Comparison of ENCODE assay signal across 24 cellular contexts in the genomic region with DNA sequence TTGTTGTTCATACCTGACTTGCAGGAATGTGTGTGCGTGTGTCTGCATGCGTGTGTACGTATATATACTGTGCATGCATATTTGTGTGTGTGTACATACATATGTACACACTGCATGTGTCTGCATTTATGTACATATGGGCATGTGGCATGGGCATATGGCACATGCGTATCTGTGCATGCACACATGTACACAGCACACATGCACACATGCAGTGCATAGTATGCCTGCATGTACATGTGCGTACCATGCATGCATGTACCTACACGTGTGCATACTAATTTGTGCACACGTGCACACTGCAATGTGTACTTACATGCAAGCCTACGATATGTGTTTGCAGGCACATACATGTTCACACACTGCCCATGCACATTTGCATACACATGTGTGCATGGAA. TPM values are rescaled to one million over a fixed set of nuclear protein-coding genes. Genes with fewer than 3 reads are reported as not detected.
DNase-seq lines count a peak whose midpoint lies in the region; ATAC-seq, FAIRE-seq and TF ChIP-seq lines count a peak whose summit lies in the region.
"Had no signal": no experiment of that assay in that cellular context is flagged by ENCODE, and none has a peak within 500 bp of the region (broad histone marks: within the 10 kb centered on the region; RNA-seq: fewer than 3 reads in every experiment).

No MANE protein-coding gene starts in this region.

- no peak overlapping the region for H3K4me2 ChIP-seq in trophoblast cell (ENCODE audit: low read length)

- peak overlapping the region; percentile 35 for H3K4me3 ChIP-seq in trophoblast cell (ENCODE audit: low read depth, low read length)
- no peak overlapping the region for H3K4me3 ChIP-seq in vagina
- H3K4me3 ChIP-seq: thoracic aorta had no signal

- intact Hi-C loops in vagina (cut with DNase I), result no loop called here

- no peak overlapping the region for H2AK5ac ChIP-seq in trophoblast cell (ENCODE audit: low read length)

- peaks cover 4% of the 10 kb centered on the region for H3K9me3 ChIP-seq in trophoblast cell (ENCODE audit: insufficient read depth, low read depth, low read length)
- H3K9me3 ChIP-seq in vagina, result no peaks in the 10 kb centered on the region
- H3K9me3 ChIP-seq: thoracic aorta had no signal

- no peak for TF ChIP-seq CTCF in vagina (IDR thresholded peaks at IDR 0.05)

- H3K4me3 Mint-ChIP-seq in activated T-cell treated with anti-CD3 and anti-CD28 coated beads, Interleukin-2, amount 50 U/mL, for 72 hours, result peak overlapping the region; percentile 72 to 94
- peak overlapping the region; percentile 43 for H3K4me3 Mint-ChIP-seq in activated T-helper 17 cell treated with anti-CD3 and anti-CD28 coated beads, Interleukin-2, amount 50 U/mL, for 72 hours
- H3K4me3 Mint-ChIP-seq: memory B cell had no signal

- FAIRE-seq in GM12892 (lab: Jason Lieb, UNC), result peak; percentile 74
- FAIRE-seq: H54, TTC549 had no signal

- no peak for ATAC-seq in activated T-cell treated with anti-CD3 and anti-CD28 coated beads, Interleukin-2, amount 50 U/mL, for 72 hours (replicated peaks in 1 of 2)
- ATAC-seq in activated T-helper 17 cell treated with anti-CD3 and anti-CD28 coated beads, Interleukin-2, amount 50 U/mL, for 72 hours (replicated peaks), result no peak
- ATAC-seq: left lobe of liver, sciatic nerve had no signal

- no peak overlapping the region for H2BK5ac ChIP-seq in trophoblast cell (ENCODE audit: low read depth, low read length, poor library complexity)

- DNase-seq in activated T-cell treated with anti-CD3 and anti-CD28 coated beads, Interleukin-2, amount 50 U/mL, for 72 hours, result no peak
- DNase-seq in activated T-cell treated with anti-CD3 and anti-CD28 coated beads for 4 hours, result no peak
- DNase-seq in GM12892 (ENCODE audit: insufficient read length), result no peak
- DNase-seq in trophoblast cell, result no peak
- no peak for DNase-seq in NCI-H1048 (lab: John Stamatoyannopoulos, UW)
- no peak for DNase-seq in vagina (ENCODE audit: extremely low spot score in 2 of 2)
- DNase-seq: amniotic stem cell; hippocampal formation; NCI-H1436; NCI-H2107; NCI-H446; OCI-M1; stimulated activated naive CD4-positive, alpha-beta T cell had no signal

- H3K23ac ChIP-seq in trophoblast cell (ENCODE audit: low read length), result peak overlapping the region; percentile 100

- WGBS in trophoblast cell (ENCODE audit: extremely low coverage, insufficient coverage, insufficient read length), result no CpG with 5 or more reads among the region's 8 CpGs

- no peak overlapping the region for H3K4ac ChIP-seq in trophoblast cell (ENCODE audit: low read depth, low read length)

- no peak overlapping the region for H2AFZ ChIP-seq in trophoblast cell (ENCODE audit: insufficient read depth, low read length, poor library complexity)

- H2BK120ac ChIP-seq in trophoblast cell (ENCODE audit: insufficient read depth, low read length, poor library complexity), result no peak overlapping the region

- peaks cover 11% of the 10 kb centered on the region for H3K79me1 ChIP-seq in trophoblast cell (ENCODE audit: low read length)

- H3K9ac ChIP-seq in trophoblast cell (ENCODE audit: low read length), result peak overlapping the region; percentile 51

- H3K27me3 ChIP-seq in trophoblast cell (ENCODE audit: insufficient read depth, low read length) (no peaks in the 10 kb centered on the region), vagina (no peaks in the 10 kb centered on the region)

- H3K4me1 ChIP-seq in trophoblast cell (ENCODE audit: control insufficient read depth in 1 of 2, insufficient read depth in 2 of 2, low read length in 2 of 2) (peaks cover 39 to 59% of the 10 kb centered on the region in 2 experiments), vagina (peaks cover 43% of the 10 kb centered on the region)

- H3K27me3 Mint-ChIP-seq in activated T-cell treated with anti-CD3 and anti-CD28 coated beads, Interleukin-2, amount 50 U/mL, for 72 hours (ENCODE audit: low read depth), result no peaks in the 10 kb centered on the region
- H3K27me3 Mint-ChIP-seq in activated T-helper 17 cell treated with anti-CD3 and anti-CD28 coated beads, Interleukin-2, amount 50 U/mL, for 72 hours, result no peaks in the 10 kb centered on the region
- H3K27me3 Mint-ChIP-seq: B cell, IgD-negative memory B cell, memory B cell, progenitor cell of endocrine pancreas had no signal

- H3K14ac ChIP-seq in trophoblast cell (ENCODE audit: low read length), result no peak overlapping the region

- no peak overlapping the region for H4K8ac ChIP-seq in trophoblast cell (ENCODE audit: low read depth, low read length)

- H3K27ac ChIP-seq in trophoblast cell (ENCODE audit: low read depth, low read length) (no peak overlapping the region), vagina (no peak overlapping the region)
- H3K27ac ChIP-seq: thoracic aorta had no signal

- peaks cover 7 to 17% of the 10 kb centered on the region in 2 donors for H3K36me3 Mint-ChIP-seq in activated T-cell treated with anti-CD3 and anti-CD28 coated beads, Interleukin-2, amount 50 U/mL, for 72 hours (ENCODE audit: insufficient read depth in 2 of 2)
- peaks cover 48% of the 10 kb centered on the region for H3K36me3 Mint-ChIP-seq in activated T-helper 17 cell treated with anti-CD3 and anti-CD28 coated beads, Interleukin-2, amount 50 U/mL, for 72 hours (ENCODE audit: low read depth)

- no peak overlapping the region for H4K91ac ChIP-seq in trophoblast cell (ENCODE audit: low read depth, low read length)

- peaks cover 3 to 10% of the 10 kb centered on the region in 2 experiments for H3K36me3 ChIP-seq in trophoblast cell (ENCODE audit: control insufficient read depth in 1 of 2, insufficient read depth in 2 of 2, low read length in 2 of 2)
- H3K36me3 ChIP-seq in vagina, result no peaks in the 10 kb centered on the region
- H3K36me3 ChIP-seq: thoracic aorta had no signal

- no peak overlapping the region for H4K12ac ChIP-seq in trophoblast cell (ENCODE audit: low read depth, low read length)

- no peak overlapping the region for H2BK12ac ChIP-seq in trophoblast cell (ENCODE audit: low read length)

- no peak overlapping the region for H3K27ac Mint-ChIP-seq in activated T-cell treated with anti-CD3 and anti-CD28 coated beads, Interleukin-2, amount 50 U/mL, for 72 hours
- peak overlapping the region; percentile 80 for H3K27ac Mint-ChIP-seq in activated T-helper 17 cell treated with anti-CD3 and anti-CD28 coated beads, Interleukin-2, amount 50 U/mL, for 72 hours

- TF ChIP-seq POLR2A in GM12892 (IDR thresholded peaks at IDR 0.05; ENCODE audit: low read depth, low read length), result no peak
- no peak for TF ChIP-seq POLR2A in vagina (IDR thresholded peaks at IDR 0.05)

- H3K9me3 Mint-ChIP-seq in activated T-cell treated with anti-CD3 and anti-CD28 coated beads, Interleukin-2, amount 50 U/mL, for 72 hours, result no peaks in the 10 kb centered on the region
- H3K9me3 Mint-ChIP-seq in activated T-helper 17 cell treated with anti-CD3 and anti-CD28 coated beads, Interleukin-2, amount 50 U/mL, for 72 hours, result no peaks in the 10 kb centered on the region
- H3K9me3 Mint-ChIP-seq: IgD-negative memory B cell; memory B cell; T-helper 1 cell treated with Interleukin-12 subunit alpha and Interleukin-12 subunit beta and Interleukin-4 antibody, amounts not matched to agents 30 μg/mL and 1 μg/mL, for 36 hours had no signal

- peak overlapping the region; percentile 4 for H3K18ac ChIP-seq in trophoblast cell (ENCODE audit: low read length)

- H3K79me2 ChIP-seq in trophoblast cell (ENCODE audit: control insufficient read depth, insufficient read depth, low read length, poor library complexity), result peaks cover 8% of the 10 kb centered on the region

- peaks cover 90% of the 10 kb centered on the region for H3K4me1 Mint-ChIP-seq in activated T-cell treated with anti-CD3 and anti-CD28 coated beads, Interleukin-2, amount 50 U/mL, for 72 hours (ENCODE audit: low read depth)
- peaks cover 40% of the 10 kb centered on the region for H3K4me1 Mint-ChIP-seq in activated T-helper 17 cell treated with anti-CD3 and anti-CD28 coated beads, Interleukin-2, amount 50 U/mL, for 72 hours

RNA-seq across cellular contexts. Expression of gene GALNT2, which starts 43.9 kb away (rescaled TPM):
- total RNA-seq in activated T-cell treated with anti-CD3 and anti-CD28 coated beads, Interleukin-2, amount 50 U/mL, for 72 hours, result 10 to 100 TPM; 50.2 to 67.6 TPM
- polyA plus RNA-seq in GM12892 (2012; ENCODE audit: missing spikeins), result 12.8 TPM
- total RNA-seq in activated T-helper 17 cell treated with anti-CD3 and anti-CD28 coated beads, Interleukin-2, amount 50 U/mL, for 72 hours, result 10 to 100 TPM; 49.7 to 53.6 TPM
- 156 and 169 TPM in 2 replicates for polyA plus RNA-seq in trophoblast cell (2013)
- 51.6 TPM for total RNA-seq in vagina
